In genomic region chr3:49163609-49164008, GRCh38 we compare ENCODE assay signal across 17 cellular contexts. TPM values are rescaled to one million over a fixed set of nuclear protein-coding genes. Genes with fewer than 3 reads are reported as not detected.
DNase-seq lines count a peak whose midpoint lies in the region; ATAC-seq and TF ChIP-seq lines count a peak whose summit lies in the region.
"Had no signal": no experiment of that assay in that cellular context is flagged by ENCODE, and none has a peak within 500 bp of the region (broad histone marks: within the 10 kb centered on the region; RNA-seq: fewer than 3 reads in every experiment).

No MANE protein-coding gene starts in this region.

- H3K36me3 Mint-ChIP-seq in natural killer cell (no peaks in the 10 kb centered on the region), naive B cell (peaks cover 0 to 11% of the 10 kb centered on the region in 2 donors)
- peaks cover 12% of the 10 kb centered on the region for H3K36me3 Mint-ChIP-seq in natural killer cell treated with Interleukin-12 subunit alpha and Interleukin-12 subunit beta and Interleukin-15 and Interleukin-18, amount 100 ng/mL, for 72 hours
- peaks cover 20% of the 10 kb centered on the region for H3K36me3 Mint-ChIP-seq in activated T-helper 1 cell treated with anti-CD3 and anti-CD28 coated beads, Interleukin-12 subunit alpha, Interleukin-12 subunit beta, Interleukin-2, Interleukin-4 antibody, amounts not matched to agents 30 ng/mL and 10 ng/mL and 1 ng/mL, durations not matched to agents 14 hours and 24 hours and 36 hours (ENCODE audit: low read depth)

- ATAC-seq in natural killer cell (no peak), naive B cell (ENCODE audit: low read depth in 2 of 2) (no peak), HG02884 (IDR thresholded peaks at IDR 0.05; ENCODE audit: unreplicated experiment) (no peak)
- no peak for ATAC-seq in natural killer cell treated with Interleukin-12 subunit alpha and Interleukin-12 subunit beta and Interleukin-15 and Interleukin-18, amount 100 ng/mL, for 72 hours
- ATAC-seq: HCT116, PC-3 had no signal

- intact Hi-C loops in natural killer cell (cut with micrococcal nuclease) = no loop called here
- intact Hi-C loops in activated T-helper 1 cell treated with anti-CD3 and anti-CD28 coated beads, Interleukin-12 subunit alpha, Interleukin-12 subunit beta, Interleukin-2, Interleukin-4 antibody, amounts not matched to agents 30 ng/mL and 10 ng/mL and 1 ng/mL, durations not matched to agents 14 hours and 24 hours and 36 hours (cut with micrococcal nuclease) = no loop called here

- H3K27me3 Mint-ChIP-seq in natural killer cell (ENCODE audit: low read depth in 2 of 2) = no peaks in the 10 kb centered on the region
- no peaks in the 10 kb centered on the region for H3K27me3 Mint-ChIP-seq in natural killer cell treated with Interleukin-12 subunit alpha and Interleukin-12 subunit beta and Interleukin-15 and Interleukin-18, amount 100 ng/mL, for 72 hours
- H3K27me3 Mint-ChIP-seq in activated T-helper 1 cell treated with anti-CD3 and anti-CD28 coated beads, Interleukin-12 subunit alpha, Interleukin-12 subunit beta, Interleukin-2, Interleukin-4 antibody, amounts not matched to agents 30 ng/mL and 10 ng/mL and 1 ng/mL, durations not matched to agents 14 hours and 24 hours and 36 hours (ENCODE audit: insufficient read depth) = no peaks in the 10 kb centered on the region
- H3K27me3 Mint-ChIP-seq in naive B cell = peaks cover 0 to under 1% (median 0%) of the 10 kb centered on the region in 3 donors

- peak overlapping the region; percentile 40 for H3K4me3 Mint-ChIP-seq in natural killer cell
- H3K4me3 Mint-ChIP-seq in natural killer cell treated with Interleukin-12 subunit alpha and Interleukin-12 subunit beta and Interleukin-15 and Interleukin-18, amount 100 ng/mL, for 72 hours = no peak overlapping the region
- peak overlapping the region; percentile 51 for H3K4me3 Mint-ChIP-seq in activated T-helper 1 cell treated with anti-CD3 and anti-CD28 coated beads, Interleukin-12 subunit alpha, Interleukin-12 subunit beta, Interleukin-2, Interleukin-4 antibody, amounts not matched to agents 30 ng/mL and 10 ng/mL and 1 ng/mL, durations not matched to agents 14 hours and 24 hours and 36 hours
- peak overlapping the region in 6 of 8 donors; percentile 3 to 98 (median 54) for H3K4me3 Mint-ChIP-seq in naive B cell
- H3K4me3 Mint-ChIP-seq: CD14-positive monocyte had no signal

- no peaks in the 10 kb centered on the region for H3K9me3 Mint-ChIP-seq in natural killer cell
- H3K9me3 Mint-ChIP-seq in natural killer cell treated with Interleukin-12 subunit alpha and Interleukin-12 subunit beta and Interleukin-15 and Interleukin-18, amount 100 ng/mL, for 72 hours = no peaks in the 10 kb centered on the region
- no peaks in the 10 kb centered on the region for H3K9me3 Mint-ChIP-seq in activated T-helper 1 cell treated with anti-CD3 and anti-CD28 coated beads, Interleukin-12 subunit alpha, Interleukin-12 subunit beta, Interleukin-2, Interleukin-4 antibody, amounts not matched to agents 30 ng/mL and 10 ng/mL and 1 ng/mL, durations not matched to agents 14 hours and 24 hours and 36 hours
- no peaks in the 10 kb centered on the region for H3K9me3 Mint-ChIP-seq in naive B cell

- no peak for TF ChIP-seq CTCF in natural killer cell (IDR thresholded peaks at IDR 0.05)

- H3K27ac Mint-ChIP-seq in natural killer cell (no peak overlapping the region), naive B cell (peak overlapping the region in 1 of 6 donors; percentile 43)
- peak overlapping the region in 1 of 2 donors; percentile 57 for H3K27ac Mint-ChIP-seq in natural killer cell treated with Interleukin-12 subunit alpha and Interleukin-12 subunit beta and Interleukin-15 and Interleukin-18, amount 100 ng/mL, for 72 hours
- no peak overlapping the region for H3K27ac Mint-ChIP-seq in activated T-helper 1 cell treated with anti-CD3 and anti-CD28 coated beads, Interleukin-12 subunit alpha, Interleukin-12 subunit beta, Interleukin-2, Interleukin-4 antibody, amounts not matched to agents 30 ng/mL and 10 ng/mL and 1 ng/mL, durations not matched to agents 14 hours and 24 hours and 36 hours

- H3K4me1 Mint-ChIP-seq in natural killer cell (peaks cover 20 to 27% of the 10 kb centered on the region in 2 donors), naive B cell (peaks cover 21 to 34% (median 25%) of the 10 kb centered on the region in 3 donors)
- H3K4me1 Mint-ChIP-seq in natural killer cell treated with Interleukin-12 subunit alpha and Interleukin-12 subunit beta and Interleukin-15 and Interleukin-18, amount 100 ng/mL, for 72 hours (ENCODE audit: low read depth in 2 of 2) = peaks cover 14 to 27% of the 10 kb centered on the region in 2 donors
- H3K4me1 Mint-ChIP-seq in activated T-helper 1 cell treated with anti-CD3 and anti-CD28 coated beads, Interleukin-12 subunit alpha, Interleukin-12 subunit beta, Interleukin-2, Interleukin-4 antibody, amounts not matched to agents 30 ng/mL and 10 ng/mL and 1 ng/mL, durations not matched to agents 14 hours and 24 hours and 36 hours (ENCODE audit: low read depth) = peaks cover 14% of the 10 kb centered on the region

- DNase-seq in natural killer cell (no peak), naive B cell (no peak), SKM-1 treated with dmso at 0.1 percent for 144 hours (lab: John Stamatoyannopoulos, UW; ENCODE audit: unreplicated experiment) (no peak), nucleus accumbens (lab: John Stamatoyannopoulos, UW) (no peak), NCI-H1092 treated with DMSO at 0.1 percent for 48 hours (lab: John Stamatoyannopoulos, UW) (no peak)
- DNase-seq in natural killer cell treated with Interleukin-12 subunit alpha and Interleukin-12 subunit beta and Interleukin-15 and Interleukin-18, amount 100 ng/mL, for 72 hours (ENCODE audit: low spot score) = no peak
- DNase-seq in activated T-helper 1 cell treated with anti-CD3 and anti-CD28 coated beads, Interleukin-12 subunit alpha, Interleukin-12 subunit beta, Interleukin-2, Interleukin-4 antibody, amounts not matched to agents 30 ng/mL and 10 ng/mL and 1 ng/mL, durations not matched to agents 14 hours and 24 hours and 36 hours (ENCODE audit: low spot score) = no peak
- DNase-seq: GM23248, KBM-7, NCI-H1436, NCI-H2029, NCI-H2171 treated with DMSO at 0.1 percent for 48 hours, NCI-H774, PC-3 had no signal

RNA-seq across cellular contexts. Expression of gene CCDC71, which starts 2.5 kb away (rescaled TPM):
- 10 to 100 TPM; 13.8 to 20.6 (median 15.6) TPM for total RNA-seq in natural killer cell
- total RNA-seq in natural killer cell treated with Interleukin-12 subunit alpha and Interleukin-12 subunit beta and Interleukin-15 and Interleukin-18, amount 100 ng/mL, for 72 hours = 10 to 100 TPM; 21.0 to 24.7 TPM
- 27.6 and 29.1 TPM in 2 replicates for total RNA-seq in activated T-helper 1 cell treated with anti-CD3 and anti-CD28 coated beads, Interleukin-12 subunit alpha, Interleukin-12 subunit beta, Interleukin-2, Interleukin-4 antibody, amounts not matched to agents 30 ng/mL and 10 ng/mL and 1 ng/mL, durations not matched to agents 14 hours and 24 hours and 36 hours
- polyA plus RNA-seq in naive B cell (ENCODE audit: low read depth in 6 of 6) = 1 to 10 TPM in 5 of 6 donors, under 1 TPM in 1; 0.14 to 1.8 (median 1.3) TPM

RNA-seq across cellular contexts. Expression of gene KLHDC8B, which starts 7.8 kb away (rescaled TPM):
- 1 to 10 TPM; 2.4 to 7.0 (median 3.5) TPM for total RNA-seq in natural killer cell
- total RNA-seq in natural killer cell treated with Interleukin-12 subunit alpha and Interleukin-12 subunit beta and Interleukin-15 and Interleukin-18, amount 100 ng/mL, for 72 hours = 1 to 10 TPM; 1.3 to 3.1 TPM
- 2.6 and 2.9 TPM in 2 replicates for total RNA-seq in activated T-helper 1 cell treated with anti-CD3 and anti-CD28 coated beads, Interleukin-12 subunit alpha, Interleukin-12 subunit beta, Interleukin-2, Interleukin-4 antibody, amounts not matched to agents 30 ng/mL and 10 ng/mL and 1 ng/mL, durations not matched to agents 14 hours and 24 hours and 36 hours
- polyA plus RNA-seq in naive B cell (ENCODE audit: low read depth in 6 of 6) = under 1 TPM in 3 of 6 donors, not detected in 3; 0.48 to 0.56 (median 0.49) TPM

RNA-seq across cellular contexts. Expression of gene LAMB2, which starts 30.8 kb away (rescaled TPM):
- 1 to 10 TPM in 2 of 3 donors, under 1 TPM in 1; 0.75 to 1.7 (median 1.2) TPM for total RNA-seq in natural killer cell
- total RNA-seq in natural killer cell treated with Interleukin-12 subunit alpha and Interleukin-12 subunit beta and Interleukin-15 and Interleukin-18, amount 100 ng/mL, for 72 hours = not detected
- not detected in 2 replicates for total RNA-seq in activated T-helper 1 cell treated with anti-CD3 and anti-CD28 coated beads, Interleukin-12 subunit alpha, Interleukin-12 subunit beta, Interleukin-2, Interleukin-4 antibody, amounts not matched to agents 30 ng/mL and 10 ng/mL and 1 ng/mL, durations not matched to agents 14 hours and 24 hours and 36 hours
- polyA plus RNA-seq in naive B cell (ENCODE audit: low read depth in 6 of 6) = not detected

RNA-seq across cellular contexts. Expression of gene USP19, which starts 43.0 kb away (rescaled TPM):
- 10 to 100 TPM; 68.6 to 71.5 (median 68.6) TPM for total RNA-seq in natural killer cell
- 10 to 100 TPM; 54.4 to 65.0 TPM for total RNA-seq in natural killer cell treated with Interleukin-12 subunit alpha and Interleukin-12 subunit beta and Interleukin-15 and Interleukin-18, amount 100 ng/mL, for 72 hours
- total RNA-seq in activated T-helper 1 cell treated with anti-CD3 and anti-CD28 coated beads, Interleukin-12 subunit alpha, Interleukin-12 subunit beta, Interleukin-2, Interleukin-4 antibody, amounts not matched to agents 30 ng/mL and 10 ng/mL and 1 ng/mL, durations not matched to agents 14 hours and 24 hours and 36 hours = 57.7 and 59.7 TPM in 2 replicates
- polyA plus RNA-seq in naive B cell (ENCODE audit: low read depth in 6 of 6) = 10 to 100 TPM; 19.6 to 36.0 (median 23.6) TPM

RNA-seq across cellular contexts. Expression of gene QARS1, which starts 59.1 kb away (rescaled TPM):
- total RNA-seq in natural killer cell = 100 to 1,000 TPM; 250 to 280 (median 258) TPM
- total RNA-seq in natural killer cell treated with Interleukin-12 subunit alpha and Interleukin-12 subunit beta and Interleukin-15 and Interleukin-18, amount 100 ng/mL, for 72 hours = 100 to 1,000 TPM; 207 to 261 TPM
- 185 and 200 TPM in 2 replicates for total RNA-seq in activated T-helper 1 cell treated with anti-CD3 and anti-CD28 coated beads, Interleukin-12 subunit alpha, Interleukin-12 subunit beta, Interleukin-2, Interleukin-4 antibody, amounts not matched to agents 30 ng/mL and 10 ng/mL and 1 ng/mL, durations not matched to agents 14 hours and 24 hours and 36 hours
- polyA plus RNA-seq in naive B cell (ENCODE audit: low read depth in 6 of 6) = 100 to 1,000 TPM in 3 of 6 donors, 10 to 100 TPM in 3; 35.6 to 111 (median 98.3) TPM
